Comparison of ENCODE assay signal across 16 cellular contexts in the genomic region with DNA sequence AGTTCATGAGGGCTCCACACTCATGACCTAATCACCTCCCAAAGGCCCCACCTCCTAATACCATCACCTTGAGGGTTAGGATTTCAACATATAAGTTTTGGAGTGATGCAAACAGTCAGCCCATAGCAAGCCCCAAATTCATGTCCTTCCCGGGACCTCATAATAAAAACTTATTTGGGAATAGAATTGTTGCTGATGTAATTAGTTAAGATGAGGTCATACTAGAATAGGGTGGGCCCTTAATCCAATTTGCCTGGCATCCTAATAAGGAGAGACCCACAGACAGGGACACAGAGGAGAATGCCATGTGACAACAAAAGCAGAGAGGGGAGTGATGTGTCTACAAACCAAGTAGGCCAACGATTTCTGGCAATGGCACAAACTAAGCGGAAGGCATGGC.
DNase-seq lines count a peak whose midpoint lies in the region; ATAC-seq and TF ChIP-seq lines count a peak whose summit lies in the region.
"Had no signal": no experiment of that assay in that cellular context is flagged by ENCODE, and none has a peak within 500 bp of the region (broad histone marks: within the 10 kb centered on the region; RNA-seq: fewer than 3 reads in every experiment).

No MANE protein-coding gene starts in this region.

- no peaks in the 10 kb centered on the region for H3K79me2 ChIP-seq in smooth muscle cell (ENCODE audit: low read depth)

- 89% methylated on average over 3 of the region's 3 CpGs for WGBS in smooth muscle cell (ENCODE audit: low lambda C conversion rate)

- H3K9ac ChIP-seq in smooth muscle cell (ENCODE audit: low read depth), result no peak overlapping the region
- H3K9ac ChIP-seq: BLaER1 treated with 17β-estradiol and CSF1 and Interleukin-3, amounts not matched to agents 10 nM and 100 nM had no signal

- H2AFZ ChIP-seq in smooth muscle cell (ENCODE audit: low read depth), result no peak overlapping the region

- H3K4me3 ChIP-seq in HEK293 (ENCODE audit: low read depth, low read length) (no peak overlapping the region), smooth muscle cell (no peak overlapping the region)
- H3K4me3 ChIP-seq: A549; BLaER1 treated with 17β-estradiol and CSF1 and Interleukin-3, amounts not matched to agents 10 nM and 100 nM had no signal

- H4K20me1 ChIP-seq in smooth muscle cell (ENCODE audit: low read depth), result no peaks in the 10 kb centered on the region
- H4K20me1 ChIP-seq: BLaER1 treated with 17β-estradiol and CSF1 and Interleukin-3, amounts not matched to agents 10 nM and 100 nM had no signal

- ATAC-seq in HG03196 (IDR thresholded peaks at IDR 0.05; ENCODE audit: unreplicated experiment), result no peak
- ATAC-seq: A549; CD8-positive, alpha-beta T cell had no signal

- CTCF ChIA-PET in HEK293 (lab: Yijun Ruan, JAX), result no interaction called here

- H3K4me2 ChIP-seq in smooth muscle cell, result no peak overlapping the region
- H3K4me2 ChIP-seq: A549; BLaER1 treated with 17β-estradiol and CSF1 and Interleukin-3, amounts not matched to agents 10 nM and 100 nM had no signal

- H3K36me3 ChIP-seq in HEK293 (ENCODE audit: control insufficient read depth in 2 of 2, insufficient read depth in 1 of 2, low read length in 2 of 2) (no peaks in the 10 kb centered on the region), smooth muscle cell (ENCODE audit: low read depth) (no peaks in the 10 kb centered on the region)
- H3K36me3 ChIP-seq: BLaER1 treated with 17β-estradiol and CSF1 and Interleukin-3, amounts not matched to agents 10 nM and 100 nM had no signal

- H3K4me1 ChIP-seq in HEK293 (ENCODE audit: control insufficient read depth, insufficient read depth, low read length) (peaks cover 22% of the 10 kb centered on the region), smooth muscle cell (ENCODE audit: low read depth) (peaks cover 11% of the 10 kb centered on the region)
- H3K4me1 ChIP-seq: A549; BLaER1 treated with 17β-estradiol and CSF1 and Interleukin-3, amounts not matched to agents 10 nM and 100 nM had no signal

- H3K9me3 ChIP-seq in HEK293 (ENCODE audit: control insufficient read depth, insufficient read depth, low read depth, low read length) (no peaks in the 10 kb centered on the region), smooth muscle cell (replicated peaks; ENCODE audit: low read depth) (no peaks in the 10 kb centered on the region)
- H3K9me3 ChIP-seq: A549, Caco-2 had no signal

- POLR2A ChIA-PET in HEK293 (lab: Yijun Ruan, JAX), result no interaction called here

- no peaks in the 10 kb centered on the region for H3K27me3 ChIP-seq in smooth muscle cell (ENCODE audit: low read depth)
- H3K27me3 ChIP-seq: BLaER1 treated with 17β-estradiol and CSF1 and Interleukin-3, amounts not matched to agents 10 nM and 100 nM had no signal

- H3K27ac ChIP-seq in HEK293 (ENCODE audit: extremely low read depth, low read depth, low read length) (no peak overlapping the region), smooth muscle cell (ENCODE audit: low read depth) (peak overlapping the region; percentile 58)
- H3K27ac ChIP-seq: 22Rv1; A549; BLaER1 treated with 17β-estradiol and CSF1 and Interleukin-3, amounts not matched to agents 10 nM and 100 nM; C4-2B had no signal

- TF ChIP-seq CTCF in HEK293 (tag by site-specific recombination; IDR thresholded peaks at IDR 0.05) (no peak), smooth muscle cell (IDR thresholded peaks at IDR 0.05; ENCODE audit: borderline replicate concordance, insufficient read depth, poor library complexity, severe bottlenecking) (no peak)

- DNase-seq in NCI-H82 (lab: John Stamatoyannopoulos, UW), result peak; percentile 25
- no peak for DNase-seq in NCI-H82 treated with DMSO at 0.1 percent for 48 hours (lab: John Stamatoyannopoulos, UW; ENCODE audit: unreplicated experiment)
- DNase-seq in smooth muscle cell (lab: John Stamatoyannopoulos, UW; ENCODE audit: unreplicated experiment), result no peak
- DNase-seq: AML-193; Caco-2; Calu3; CD4-positive, alpha-beta T cell; CD8-positive, alpha-beta T cell; DMS79 treated with DMSO at 0.1 percent for 48 hours; GF-D8 had no signal

- peaks cover 15% of the 10 kb centered on the region for H3F3A ChIP-seq in smooth muscle cell (ENCODE audit: low read depth)

TF ChIP-seq in HEK293, 187 proteins besides CTCF, POLR2A, EP300 and RAD21:
- TF ChIP-seq, protein P1, sequence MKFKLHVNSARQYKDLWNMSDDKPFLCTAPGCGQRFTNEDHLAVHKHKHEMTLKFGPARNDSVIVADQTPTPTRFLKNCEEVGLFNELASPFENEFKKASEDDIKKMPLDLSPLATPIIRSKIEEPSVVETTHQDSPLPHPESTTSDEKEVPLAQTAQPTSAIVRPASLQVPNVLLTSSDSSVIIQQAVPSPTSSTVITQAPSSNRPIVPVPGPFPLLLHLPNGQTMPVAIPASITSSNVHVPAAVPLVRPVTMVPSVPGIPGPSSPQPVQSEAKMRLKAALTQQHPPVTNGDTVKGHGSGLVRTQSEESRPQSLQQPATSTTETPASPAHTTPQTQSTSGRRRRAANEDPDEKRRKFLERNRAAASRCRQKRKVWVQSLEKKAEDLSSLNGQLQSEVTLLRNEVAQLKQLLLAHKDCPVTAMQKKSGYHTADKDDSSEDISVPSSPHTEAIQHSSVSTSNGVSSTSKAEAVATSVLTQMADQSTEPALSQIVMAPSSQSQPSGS (tag by site-specific recombination; IDR thresholded peaks at IDR 0.05; ENCODE audit: low read depth), result peak; percentile 65
- TF ChIP-seq ZNF629 (tag by site-specific recombination; IDR thresholded peaks at IDR 0.05), result 0 out of 2 replicates have a peak, but pooled peaks have one; percentile 19
- TF ChIP-seq, protein P2, sequence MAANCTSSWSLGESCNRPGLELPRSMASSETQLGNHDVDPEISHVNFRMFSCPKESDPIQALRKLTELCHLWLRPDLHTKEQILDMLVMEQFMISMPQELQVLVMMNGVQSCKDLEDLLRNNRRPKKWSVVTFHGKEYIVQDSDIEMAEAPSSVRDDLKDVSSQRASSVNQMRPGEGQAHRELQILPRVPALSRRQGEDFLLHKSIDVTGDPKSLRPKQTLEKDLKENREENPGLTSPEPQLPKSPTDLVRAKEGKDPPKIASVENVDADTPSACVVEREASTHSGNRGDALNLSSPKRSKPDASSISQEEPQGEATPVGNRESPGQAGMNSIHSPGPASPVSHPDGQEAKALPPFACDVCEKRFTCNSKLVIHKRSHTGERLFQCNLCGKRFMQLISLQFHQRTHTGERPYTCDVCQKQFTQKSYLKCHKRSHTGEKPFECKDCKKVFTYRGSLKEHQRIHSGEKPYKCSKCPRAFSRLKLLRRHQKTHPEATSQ (tag by site-specific recombination; IDR thresholded peaks at IDR 0.05), result no peak
TF ChIP-seq in HEK293: peak in this region for 2.
